14 cellular contexts compared by ENCODE assay signal in the genomic region with DNA sequence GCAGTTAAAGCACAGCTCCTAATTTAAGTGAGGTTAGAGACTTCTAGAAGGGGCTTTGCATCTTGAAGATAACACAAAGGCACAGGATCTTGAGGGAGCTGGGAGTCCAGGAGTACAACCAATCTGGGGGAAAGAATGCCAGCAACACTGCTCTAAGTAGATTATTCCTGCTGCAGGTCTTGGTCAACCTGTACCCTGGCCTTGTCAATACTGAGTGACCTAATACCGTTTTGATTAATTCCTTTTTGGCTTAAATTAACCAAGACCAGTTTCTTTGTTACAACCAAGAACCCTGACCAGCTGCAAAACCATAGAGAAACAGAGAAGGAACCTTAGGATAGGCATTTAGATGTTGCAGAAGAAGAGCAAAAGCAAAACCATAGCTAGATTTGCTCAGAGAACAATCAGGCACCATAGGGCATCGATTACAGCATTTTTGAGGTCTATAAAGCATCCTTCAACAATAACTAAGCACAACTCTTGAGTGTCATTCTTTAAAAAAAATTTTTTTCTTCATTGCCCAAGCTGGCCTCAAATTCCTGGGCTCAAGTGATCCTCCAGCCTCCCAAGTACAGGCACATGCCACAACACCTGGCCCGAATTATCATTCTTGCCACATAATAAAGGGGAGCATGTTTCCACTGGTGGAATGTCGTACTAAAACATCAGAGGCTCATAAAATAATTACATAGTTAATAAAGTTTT. TPM values are rescaled to one million over a fixed set of nuclear protein-coding genes. Genes with fewer than 3 reads are reported as not detected.
DNase-seq lines count a peak whose midpoint lies in the region; ATAC-seq and TF ChIP-seq lines count a peak whose summit lies in the region.
"Had no signal": no experiment of that assay in that cellular context is flagged by ENCODE, and none has a peak within 500 bp of the region (broad histone marks: within the 10 kb centered on the region; RNA-seq: fewer than 3 reads in every experiment).

No MANE protein-coding gene starts in this region.

- H3K4me1 ChIP-seq in DOHH2 (ENCODE audit: control insufficient read depth, low read length) = peaks cover 77% of the 10 kb centered on the region
- H3K4me1 ChIP-seq in ovary (ENCODE audit: insufficient read depth) = peaks cover 21% of the 10 kb centered on the region

- no peaks in the 10 kb centered on the region for H3K9me2 ChIP-seq in DOHH2 (replicated peaks; ENCODE audit: control insufficient read depth, low read length)

- H3K4me2 ChIP-seq in DOHH2 (ENCODE audit: low read length) = peak overlapping the region; percentile 76
- H3K4me2 ChIP-seq: smooth muscle cell had no signal

- no peaks in the 10 kb centered on the region for H3K9me3 ChIP-seq in DOHH2 (ENCODE audit: control insufficient read depth, insufficient read depth, low read length)
- no peaks in the 10 kb centered on the region for H3K9me3 ChIP-seq in ovary

- TF ChIP-seq POLR2A in ovary (IDR thresholded peaks at IDR 0.05) = no peak

- TF ChIP-seq EP300 in ovary (IDR thresholded peaks at IDR 0.05) = no peak

- H3K79me2 ChIP-seq in DOHH2 (ENCODE audit: control insufficient read depth, low read length) = peaks cover 100% of the 10 kb centered on the region

- no peak for ATAC-seq in GM19395 (IDR thresholded peaks at IDR 0.05; ENCODE audit: unreplicated experiment)

- no peak for TF ChIP-seq CTCF in DOHH2 (IDR thresholded peaks at IDR 0.05; ENCODE audit: low read depth, low read length, poor library complexity, severe bottlenecking)
- TF ChIP-seq CTCF in ovary (IDR thresholded peaks at IDR 0.05) = no peak

- no peak overlapping the region for H3K27ac ChIP-seq in DOHH2 (ENCODE audit: low read depth, low read length)
- no peak overlapping the region for H3K27ac ChIP-seq in ovary

- H3K36me3 ChIP-seq in DOHH2 (ENCODE audit: control insufficient read depth, low read length) (peaks cover 95% of the 10 kb centered on the region), ovary (no peaks in the 10 kb centered on the region)

- peaks cover 78% of the 10 kb centered on the region for H4K20me1 ChIP-seq in DOHH2 (ENCODE audit: control insufficient read depth, insufficient read depth, low read depth, low read length)

- DNase-seq in AG08395 (ENCODE audit: low spot score) = peak; percentile 27
- peak; percentile 20 for DNase-seq in astrocyte of the hippocampus (ENCODE audit: low read depth, low spot score)
- DNase-seq in myocyte (ENCODE audit: low read depth) = peak; percentile 32
- DNase-seq in superior temporal gyrus (ENCODE audit: extremely low spot score) = no peak
- no peak for DNase-seq in NCI-H345 (lab: John Stamatoyannopoulos, UW)
- no peak for DNase-seq in ovary
- DNase-seq: activated CD4-positive, alpha-beta T cell treated with anti-CD3 and anti-CD28 coated beads, Interleukin-2, amount 50 U/mL, for 48 hours; COR-L47; H9; midbrain; NCI-H187 treated with DMSO at 0.1 percent for 48 hours had no signal

- intact Hi-C loops in ovary (cut with DNase I) = no loop called here

- H3K4me3 ChIP-seq in DOHH2 (ENCODE audit: low read length) (peak overlapping the region; percentile 17; the same call in 1 of the 2 replicates), ovary (no peak overlapping the region)
- H3K4me3 ChIP-seq: smooth muscle cell had no signal

- H3K27me3 ChIP-seq in DOHH2 (ENCODE audit: control insufficient read depth, low read length) = no peaks in the 10 kb centered on the region
- no peaks in the 10 kb centered on the region for H3K27me3 ChIP-seq in ovary

- H3F3A ChIP-seq in DOHH2 (ENCODE audit: control insufficient read depth, insufficient read depth) = peaks cover 11% of the 10 kb centered on the region

- WGBS in ovary, 3 donors = 75 to 85% (median 79%) methylated on average over 4 of the region's 4 CpGs

RNA-seq across cellular contexts. Expression of a gene that starts 6.3 kb away (rescaled TPM):
- total RNA-seq in myocyte (178 and 248 TPM in 2 replicates), ovary (10 to 100 TPM; 40.3 to 90.9 (median 80.4) TPM)
- polyA plus RNA-seq in myocyte (2012) = 73.1 TPM
- polyA plus RNA-seq in ovary = 10 to 100 TPM; 32.7 to 73.8 TPM

RNA-seq across cellular contexts. Expression of a gene that starts 57.1 kb away (rescaled TPM):
- 1.6 and 1.9 TPM in 2 replicates for total RNA-seq in myocyte
- polyA plus RNA-seq in myocyte (2012) = 0.38 TPM
- 100 to 1,000 TPM in 1 of 7 donors, 10 to 100 TPM in 2, 1 to 10 TPM in 4; 1.4 to 111 (median 3.6) TPM for total RNA-seq in ovary
- polyA plus RNA-seq in ovary = 1 to 10 TPM in 1 of 2 donors, under 1 TPM in 1; 0.52 to 2.0 TPM

Comparison
In these comparisons a context has a peak if more than half of its experiments do, and no peak if none do; other contexts are left out.
1. DNase-seq: peak in AG08395 (single experiment), astrocyte of the hippocampus (single experiment) and myocyte (single experiment); none in superior temporal gyrus (single experiment), NCI-H345 (single experiment) and ovary (0 of 5).